ENCODE assay signal across 21 cellular contexts in genomic region chr3:2771711-2772110, GRCh38.
A peak's percentile ranks its signal among the peaks of the same experiment; 100 is the strongest.
DNase-seq lines count a peak whose midpoint lies in the region; TF ChIP-seq lines count a peak whose summit lies in the region.
"Had no signal": no experiment of that assay in that cellular context is flagged by ENCODE, and none has a peak within 500 bp of the region (broad histone marks: within the 10 kb centered on the region; RNA-seq: fewer than 3 reads in every experiment).

No MANE protein-coding gene starts in this region.

- no peaks in the 10 kb centered on the region for H3K4me1 ChIP-seq in mesenchymal stem cell (ENCODE audit: control insufficient read depth, insufficient read depth, low read depth, low read length)
- peaks cover 2 to 3% of the 10 kb centered on the region in 2 experiments for H3K4me1 ChIP-seq in trophoblast cell (ENCODE audit: control insufficient read depth in 1 of 2, insufficient read depth in 2 of 2, low read length in 2 of 2)
- peaks cover 2% of the 10 kb centered on the region for H3K4me1 ChIP-seq in ovary (ENCODE audit: insufficient read depth)
- no peaks in the 10 kb centered on the region for H3K4me1 ChIP-seq in ascending aorta
- H3K4me1 ChIP-seq: A549; BE2C; BLaER1 treated with 17β-estradiol and CSF1 and Interleukin-3, amounts not matched to agents 10 nM and 100 nM had no signal

- TF ChIP-seq CTCF in brain microvascular endothelial cell (IDR thresholded peaks at IDR 0.05; ENCODE audit: low read depth, low read length, missing control alignments) (no peak), ovary (IDR thresholded peaks at IDR 0.05) (no peak), ascending aorta (IDR thresholded peaks at IDR 0.05) (no peak)

- H2AFZ ChIP-seq in mesenchymal stem cell (ENCODE audit: low read depth, low read length) = no peak overlapping the region
- H2AFZ ChIP-seq in trophoblast cell (ENCODE audit: insufficient read depth, low read length, poor library complexity) = no peak overlapping the region
- H2AFZ ChIP-seq: GM23338 had no signal

- H4K91ac ChIP-seq in mesenchymal stem cell (ENCODE audit: low read length) = peak overlapping the region; percentile 18
- no peak overlapping the region for H4K91ac ChIP-seq in trophoblast cell (ENCODE audit: low read depth, low read length)

- H2BK15ac ChIP-seq in mesenchymal stem cell (ENCODE audit: low read depth, poor library complexity, severe bottlenecking) = no peak overlapping the region

- H2AK5ac ChIP-seq in mesenchymal stem cell (ENCODE audit: low read length, severe bottlenecking) (no peak overlapping the region), trophoblast cell (ENCODE audit: low read length) (no peak overlapping the region)

- H3K4me3 ChIP-seq in mesenchymal stem cell (ENCODE audit: insufficient read depth in 1 of 2, low read depth in 1 of 2, low read length in 2 of 2) = no peak overlapping the region
- H3K4me3 ChIP-seq in trophoblast cell (ENCODE audit: low read depth, low read length) = no peak overlapping the region
- H3K4me3 ChIP-seq in brain microvascular endothelial cell (ENCODE audit: low read depth, low read length) = no peak overlapping the region
- no peak overlapping the region for H3K4me3 ChIP-seq in ovary
- H3K4me3 ChIP-seq in ascending aorta = no peak overlapping the region
- H3K4me3 ChIP-seq: A549; BLaER1 treated with 17β-estradiol and CSF1 and Interleukin-3, amounts not matched to agents 10 nM and 100 nM; GM23338 had no signal

- H3K79me1 ChIP-seq in mesenchymal stem cell (replicated peaks; ENCODE audit: low read length, poor library complexity, severe bottlenecking) (no peaks in the 10 kb centered on the region), trophoblast cell (ENCODE audit: low read length) (no peaks in the 10 kb centered on the region)

- H3K4me2 ChIP-seq in mesenchymal stem cell (ENCODE audit: low read length, poor library complexity, severe bottlenecking) (no peak overlapping the region), trophoblast cell (ENCODE audit: low read length) (no peak overlapping the region)
- H3K4me2 ChIP-seq: A549; BLaER1 treated with 17β-estradiol and CSF1 and Interleukin-3, amounts not matched to agents 10 nM and 100 nM; GM23338 had no signal

- H3K14ac ChIP-seq in mesenchymal stem cell (ENCODE audit: low read length in 2 of 2) (no peak overlapping the region), trophoblast cell (ENCODE audit: low read length) (no peak overlapping the region)

- peak; percentile 89 for DNase-seq in G401 (ENCODE audit: low spot score)
- DNase-seq in cerebellar cortex (ENCODE audit: low spot score) = peak; percentile 87
- no peak for DNase-seq in mesenchymal stem cell
- DNase-seq in trophoblast cell = no peak
- no peak for DNase-seq in brain microvascular endothelial cell
- DNase-seq in ovary = no peak
- no peak for DNase-seq in ascending aorta (ENCODE audit: low spot score in 2 of 2)
- DNase-seq: 8988T; ACHN; AML-193; BE2C; CD4-positive, alpha-beta T cell; CD8-positive, alpha-beta memory T cell; DMS 273 treated with DMSO at 0.1 percent for 48 hours; DMS79; EL; GF-D8; H9 had no signal

- H3K9me3 ChIP-seq in mesenchymal stem cell (ENCODE audit: control insufficient read depth, low read length) = no peaks in the 10 kb centered on the region
- H3K9me3 ChIP-seq in trophoblast cell (ENCODE audit: insufficient read depth, low read depth, low read length) = no peaks in the 10 kb centered on the region
- H3K9me3 ChIP-seq in ovary = no peaks in the 10 kb centered on the region
- no peaks in the 10 kb centered on the region for H3K9me3 ChIP-seq in ascending aorta
- H3K9me3 ChIP-seq: A549; BE2C; BLaER1 treated with 17β-estradiol and CSF1 and Interleukin-3, amounts not matched to agents 10 nM and 100 nM had no signal

- no peaks in the 10 kb centered on the region for H3K36me3 ChIP-seq in mesenchymal stem cell (ENCODE audit: control insufficient read depth in 1 of 2, insufficient read depth in 2 of 2, low read depth in 1 of 2, low read length in 2 of 2)
- no peaks in the 10 kb centered on the region for H3K36me3 ChIP-seq in trophoblast cell (ENCODE audit: control insufficient read depth in 1 of 2, insufficient read depth in 2 of 2, low read length in 2 of 2)
- no peaks in the 10 kb centered on the region for H3K36me3 ChIP-seq in brain microvascular endothelial cell (replicated peaks)
- no peaks in the 10 kb centered on the region for H3K36me3 ChIP-seq in ovary
- H3K36me3 ChIP-seq in ascending aorta = no peaks in the 10 kb centered on the region
- H3K36me3 ChIP-seq: BE2C; BLaER1 treated with 17β-estradiol and CSF1 and Interleukin-3, amounts not matched to agents 10 nM and 100 nM had no signal

- TF ChIP-seq POLR2A in ovary (IDR thresholded peaks at IDR 0.05) = no peak

- H3K23ac ChIP-seq in mesenchymal stem cell (ENCODE audit: low read length in 2 of 2) = no peak overlapping the region
- H3K23ac ChIP-seq in trophoblast cell (ENCODE audit: low read length) = no peak overlapping the region

- H3K79me2 ChIP-seq in trophoblast cell (ENCODE audit: control insufficient read depth, insufficient read depth, low read length, poor library complexity) = no peaks in the 10 kb centered on the region

- peak overlapping the region in 1 of 2 experiments; percentile 85 for H3K4ac ChIP-seq in mesenchymal stem cell (ENCODE audit: low read depth in 1 of 2, low read length in 2 of 2)
- no peak overlapping the region for H3K4ac ChIP-seq in trophoblast cell (ENCODE audit: low read depth, low read length)

- H3K18ac ChIP-seq in mesenchymal stem cell (ENCODE audit: low read depth in 1 of 2, low read length in 2 of 2) = peak overlapping the region; percentile 64 to 85
- no peak overlapping the region for H3K18ac ChIP-seq in trophoblast cell (ENCODE audit: low read length)

- H3K27me3 ChIP-seq in mesenchymal stem cell (ENCODE audit: control insufficient read depth in 1 of 2, insufficient read depth in 1 of 2, low read length in 2 of 2) (no peaks in the 10 kb centered on the region), trophoblast cell (ENCODE audit: insufficient read depth, low read length) (no peaks in the 10 kb centered on the region), brain microvascular endothelial cell (replicated peaks) (no peaks in the 10 kb centered on the region), ovary (no peaks in the 10 kb centered on the region), ascending aorta (no peaks in the 10 kb centered on the region)
- H3K27me3 ChIP-seq: BE2C; BLaER1 treated with 17β-estradiol and CSF1 and Interleukin-3, amounts not matched to agents 10 nM and 100 nM had no signal

- H3K27ac ChIP-seq in mesenchymal stem cell (ENCODE audit: low read length, poor library complexity, severe bottlenecking) (no peak overlapping the region), trophoblast cell (ENCODE audit: low read depth, low read length) (no peak overlapping the region), brain microvascular endothelial cell (no peak overlapping the region), ovary (no peak overlapping the region), ascending aorta (no peak overlapping the region)
- H3K27ac ChIP-seq: A549; BLaER1 treated with 17β-estradiol and CSF1 and Interleukin-3, amounts not matched to agents 10 nM and 100 nM had no signal

- H3K9ac ChIP-seq in mesenchymal stem cell (ENCODE audit: low read length) = no peak overlapping the region
- H3K9ac ChIP-seq in trophoblast cell (ENCODE audit: low read length) = no peak overlapping the region
- H3K9ac ChIP-seq: BLaER1 treated with 17β-estradiol and CSF1 and Interleukin-3, amounts not matched to agents 10 nM and 100 nM had no signal

- H4K12ac ChIP-seq in trophoblast cell (ENCODE audit: low read depth, low read length) = no peak overlapping the region

- no peak for TF ChIP-seq EP300 in ovary (IDR thresholded peaks at IDR 0.05)

- H2BK5ac ChIP-seq in mesenchymal stem cell (ENCODE audit: low read depth, low read length, poor library complexity, severe bottlenecking) (no peak overlapping the region), trophoblast cell (ENCODE audit: low read depth, low read length, poor library complexity) (no peak overlapping the region)

- H4K8ac ChIP-seq in mesenchymal stem cell (ENCODE audit: low read length) (no peak overlapping the region), trophoblast cell (ENCODE audit: low read depth, low read length) (no peak overlapping the region)

- peak overlapping the region; percentile 77 to 90 for H2BK12ac ChIP-seq in mesenchymal stem cell (ENCODE audit: low read length in 2 of 2)
- peak overlapping the region; percentile 1 for H2BK12ac ChIP-seq in trophoblast cell (ENCODE audit: low read length)

- intact Hi-C loops in ovary (cut with DNase I) = no loop called here
- intact Hi-C loops in ascending aorta (cut with DNase I) = no loop called here

- WGBS in mesenchymal stem cell = 94% methylated on average over 4 of the region's 4 CpGs
- no CpG with 5 or more reads among the region's 4 CpGs for WGBS in trophoblast cell (ENCODE audit: extremely low coverage, insufficient coverage, insufficient read length)
- 72 to 81% (median 76%) methylated on average over 4 of the region's 4 CpGs for WGBS in ovary, 3 donors

- H2BK120ac ChIP-seq in mesenchymal stem cell (ENCODE audit: low read depth, low read length) (peak overlapping the region; percentile 58), trophoblast cell (ENCODE audit: insufficient read depth, low read length, poor library complexity) (no peak overlapping the region)

- in situ Hi-C loops in G401 (cut with HindIII; ENCODE audit: low sequenced_read_pairs) = no loop called here
- in situ Hi-C loops in brain microvascular endothelial cell (cut with HindIII; ENCODE audit: low pct_ligation_motif_present, low sequenced_read_pairs) = no loop called here

Comparison
In these comparisons a context has a peak if more than half of its experiments do, and no peak if none do; other contexts are left out.
1. DNase-seq: peak in G401 (single experiment) and cerebellar cortex (single experiment); none in mesenchymal stem cell (single experiment), trophoblast cell (0 of 2), brain microvascular endothelial cell (single experiment), ovary (0 of 5) and ascending aorta (0 of 2).